11 cellular contexts compared by ENCODE assay signal in the genomic region with DNA sequence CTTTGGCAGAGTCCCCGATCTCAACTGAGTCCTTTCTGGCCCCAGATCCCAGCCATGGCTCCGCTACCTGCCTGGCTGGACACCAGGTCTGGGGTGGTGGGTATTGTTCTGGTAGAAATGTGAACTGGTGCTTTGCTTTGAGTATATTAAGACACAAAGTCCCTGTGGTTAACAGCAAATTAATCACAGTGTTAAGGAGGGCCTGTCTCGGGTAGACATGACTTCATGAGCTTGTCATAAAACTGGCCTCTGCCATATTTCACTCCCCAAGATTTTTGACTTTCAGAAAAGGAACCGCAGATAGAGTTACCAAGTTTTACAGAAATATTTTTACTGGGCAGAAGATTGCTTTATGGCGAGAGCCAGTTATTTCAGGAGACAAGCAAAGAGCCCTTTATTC.
"Had no signal": no experiment of that assay in that cellular context is flagged by ENCODE, and none has a peak within 500 bp of the region (broad histone marks: within the 10 kb centered on the region; RNA-seq: fewer than 3 reads in every experiment).

No MANE protein-coding gene starts in this region.

- ATAC-seq: activated CD8-positive, alpha-beta memory T cell treated with anti-CD3 and anti-CD28 coated beads, Interleukin-2, amount 10 ng/mL, durations not matched to agents 7 days and 5 days; body of pancreas; left colon; pancreas; stimulated activated naive CD8-positive, alpha-beta T cell treated with anti-CD3 and anti-CD28 coated beads, Interleukin-15, Interleukin-2, amounts not matched to agents 100 U/mL and 50 U/mL, for 24 hours; upper lobe of right lung had no signal

- H3K27ac ChIP-seq: body of pancreas, pancreas, upper lobe of right lung, WERI-Rb-1 had no signal

- H3K4me3 ChIP-seq: body of pancreas, lung, pancreas, upper lobe of right lung had no signal

- H3K27me3 ChIP-seq: body of pancreas, pancreas, upper lobe of right lung had no signal

- H3K4me1 ChIP-seq: body of pancreas, pancreas, upper lobe of right lung had no signal

- H3K36me3 ChIP-seq: pancreas, upper lobe of right lung had no signal

- DNase-seq: activated CD4-positive, alpha-beta memory T cell treated with anti-CD3 and anti-CD28 coated beads for 36 hours; activated CD8-positive, alpha-beta memory T cell treated with anti-CD3 and anti-CD28 coated beads, Interleukin-2, amount 10 ng/mL, durations not matched to agents 7 days and 5 days; activated T-cell treated with anti-CD3 and anti-CD28 coated beads, Interleukin-2, amount 50 U/mL, for 1 hour; body of pancreas; effector memory CD4-positive, alpha-beta T cell; left colon; pancreas; stimulated activated naive CD8-positive, alpha-beta T cell treated with anti-CD3 and anti-CD28 coated beads, Interleukin-15, Interleukin-2, amounts not matched to agents 100 U/mL and 50 U/mL, for 24 hours; WERI-Rb-1 had no signal

- H3K9me3 ChIP-seq: body of pancreas, pancreas, upper lobe of right lung had no signal
